8 cellular contexts compared by ENCODE assay signal in the genomic region with DNA sequence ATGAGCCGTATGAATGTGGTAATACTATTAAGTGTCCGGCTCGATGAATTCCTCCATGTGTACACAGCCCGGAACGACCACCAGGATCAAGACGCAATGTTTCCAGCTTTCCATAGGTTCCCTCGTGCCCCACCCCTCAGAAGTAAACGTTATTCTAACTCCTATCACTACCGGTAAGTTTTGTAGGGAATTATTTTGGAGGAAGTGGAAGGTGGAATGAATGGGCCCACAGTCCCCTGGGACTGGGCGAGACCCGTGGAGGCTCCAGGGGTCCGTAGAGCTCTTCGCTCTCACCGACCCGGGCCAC. TPM values are rescaled to one million over a fixed set of nuclear protein-coding genes. Genes with fewer than 3 reads are reported as not detected.
DNase-seq lines count a peak whose midpoint lies in the region; ATAC-seq and TF ChIP-seq lines count a peak whose summit lies in the region.

No MANE protein-coding gene starts in this region.

- H3K27me3 Mint-ChIP-seq in brain, result peaks cover 13% of the 10 kb centered on the region

- no peak for TF ChIP-seq POLR2A in uterus (IDR thresholded peaks at IDR 0.05)

- H3K4me1 ChIP-seq in heart right ventricle, result peaks cover 0 to 43% (median 26%) of the 10 kb centered on the region in 9 donors
- H3K4me1 ChIP-seq in uterus, result no peaks in the 10 kb centered on the region

- intact Hi-C loops in heart right ventricle (cut with DNase I), result no loop called here
- intact Hi-C loops in Right ventricle myocardium superior (cut with DNase I), result no loop called here
- intact Hi-C loops in uterus (cut with DNase I; ENCODE audit: low total_unique reads), result no loop called here

- H3K4me3 Mint-ChIP-seq in brain, result peak overlapping the region; percentile 79 to 93 (median 82)

- 1 to 4% methylated on average over 15 of the region's 15 CpGs for WGBS in heart right ventricle, 2 donors

- no peaks in the 10 kb centered on the region for H3K27me3 ChIP-seq in heart right ventricle
- H3K27me3 ChIP-seq in uterus, result no peaks in the 10 kb centered on the region

- no peak for DNase-seq in heart right ventricle
- DNase-seq in Right ventricle myocardium superior, result no peak
- peak; percentile 63 for DNase-seq in midbrain (lab: John Stamatoyannopoulos, UW)
- DNase-seq in uterus, result no peak
- DNase-seq in putamen (ENCODE audit: low spot score), result no peak
- DNase-seq in activated CD4-positive, alpha-beta T cell treated with anti-CD3 and anti-CD28 coated beads for 48 hours, result no peak

- TF ChIP-seq CTCF in heart right ventricle (IDR thresholded peaks at IDR 0.05) (no peak), brain (conservative IDR thresholded peaks at IDR 0.05) (no peak), uterus (IDR thresholded peaks at IDR 0.05) (no peak)

- H3K9me3 ChIP-seq in heart right ventricle, result no peaks in the 10 kb centered on the region
- H3K9me3 ChIP-seq in uterus, result no peaks in the 10 kb centered on the region

- ATAC-seq in heart right ventricle, result no peak
- ATAC-seq in Right ventricle myocardium superior (ENCODE audit: poor library complexity), result no peak
- no peak for ATAC-seq in HG03439 (IDR thresholded peaks at IDR 0.05; ENCODE audit: unreplicated experiment)

- peaks cover 17% of the 10 kb centered on the region for H3K36me3 Mint-ChIP-seq in brain

- H3K4me1 Mint-ChIP-seq in brain, result peaks cover 46% of the 10 kb centered on the region

- H3K27ac Mint-ChIP-seq in brain, result peak overlapping the region; percentile 32 to 87 (median 80)

- no peaks in the 10 kb centered on the region for H3K36me3 ChIP-seq in heart right ventricle
- H3K36me3 ChIP-seq in uterus, result no peaks in the 10 kb centered on the region

- peak overlapping the region; percentile 36 to 96 (median 86) for H3K27ac ChIP-seq in heart right ventricle
- peak overlapping the region; percentile 85 to 96 for H3K27ac ChIP-seq in uterus

- no peaks in the 10 kb centered on the region for H3K9me3 Mint-ChIP-seq in brain

- H3K4me3 ChIP-seq in heart right ventricle (peak overlapping the region; percentile 38 to 98 (median 82)), uterus (peak overlapping the region; percentile 71 to 79)

RNA-seq across cellular contexts. Expression of a gene that starts 0.7 kb away (rescaled TPM):
- total RNA-seq in heart right ventricle (10 to 100 TPM; 28.4 to 45.9 (median 38.8) TPM), Right ventricle myocardium superior (35.3 TPM), uterus (100 to 1,000 TPM in 1 of 4 donors, 10 to 100 TPM in 3; 34.8 to 148 (median 69.5) TPM)
- polyA plus RNA-seq in heart right ventricle (10 to 100 TPM; 13.3 to 23.0 TPM), brain (ENCODE audit: insufficient read depth, low read depth, low replicate concordance) (7.0 TPM)
